In the genomic region with DNA sequence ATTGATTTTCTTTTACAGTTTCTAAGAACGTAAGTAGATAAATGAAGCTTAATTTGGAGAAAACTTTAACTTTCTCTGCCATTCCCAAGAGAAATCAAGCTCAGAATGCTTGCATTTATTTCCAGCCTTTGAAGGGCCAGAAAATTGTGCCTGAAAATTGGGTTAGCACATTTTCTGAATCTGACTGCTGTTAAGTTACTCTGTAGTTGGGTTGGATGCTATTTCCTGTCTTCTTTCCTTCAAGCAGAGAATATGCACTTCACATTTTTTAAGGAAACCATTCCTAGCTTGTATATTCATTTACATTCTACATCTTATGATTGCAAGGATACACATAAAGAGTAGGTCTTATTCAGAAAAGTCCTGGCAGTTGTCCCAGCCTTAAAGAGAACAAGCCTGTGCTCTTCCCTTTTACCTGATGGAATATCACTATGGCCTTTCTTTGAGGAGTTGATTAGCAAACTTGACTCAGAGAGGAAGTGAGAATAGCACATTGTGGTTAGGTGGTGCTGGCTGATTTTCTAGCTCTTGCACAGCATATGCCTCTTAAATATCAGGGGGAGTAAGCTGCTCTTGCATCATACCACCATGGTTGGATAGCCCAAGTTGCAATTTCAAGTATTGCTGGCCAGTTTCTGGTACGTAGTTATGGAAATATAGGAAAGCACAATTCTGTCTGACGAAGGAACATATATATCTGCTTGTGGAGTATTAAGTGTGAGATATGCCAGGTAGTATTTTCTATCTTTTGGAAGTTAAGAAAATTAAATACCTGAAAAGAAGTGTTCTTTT, we compare ENCODE assay signal across 8 cellular contexts.
DNase-seq lines count a peak whose midpoint lies in the region; ATAC-seq and TF ChIP-seq lines count a peak whose summit lies in the region.

No MANE protein-coding gene starts in this region.

- TF ChIP-seq CTCF in choroid plexus epithelial cell (conservative IDR thresholded peaks at IDR 0.05; ENCODE audit: low read depth, low read length), result no peak

- peak; percentile 100 for ATAC-seq in HG02763 (IDR thresholded peaks at IDR 0.05; ENCODE audit: unreplicated experiment)

- no peak overlapping the region for H3K4me3 ChIP-seq in choroid plexus epithelial cell (ENCODE audit: low read depth, low read length)

- DNase-seq in stimulated activated CD4-positive, alpha-beta T cell treated with anti-CD3 and anti-CD28 coated beads, Interleukin-12 subunit alpha, Interleukin-12 subunit beta, amount 100 ng/mL, for 24 hours (ENCODE audit: low read depth in 2 of 2), result peak; percentile 3 to 6
- DNase-seq in stimulated activated CD4-positive, alpha-beta T cell treated with anti-CD3 and anti-CD28 coated beads, Interleukin-4, amount 100 ng/mL, for 4 hours, result no peak
- DNase-seq in NCI-H226 (peak; percentile 92), choroid plexus epithelial cell (ENCODE audit: low read depth) (peak; percentile 83), stromal cell of bone marrow (ENCODE audit: low read depth) (peak; percentile 13), NCI-H146 (lab: John Stamatoyannopoulos, UW) (no peak), NCI-H1048 (lab: John Stamatoyannopoulos, UW) (no peak)

Comparison
In these comparisons a context has a peak if more than half of its experiments do, and no peak if none do; other contexts are left out.
1. DNase-seq: peak in stimulated activated CD4-positive, alpha-beta T cell treated with anti-CD3 and anti-CD28 coated beads, Interleukin-12 subunit alpha, Interleukin-12 subunit beta, amount 100 ng/mL, for 24 hours (2 of 2), NCI-H226 (single experiment), choroid plexus epithelial cell (single experiment) and stromal cell of bone marrow (single experiment); none in stimulated activated CD4-positive, alpha-beta T cell treated with anti-CD3 and anti-CD28 coated beads, Interleukin-4, amount 100 ng/mL, for 4 hours (0 of 2), NCI-H146 (single experiment) and NCI-H1048 (single experiment).